Comparison of ENCODE assay signal across 8 cellular contexts in the genomic region with DNA sequence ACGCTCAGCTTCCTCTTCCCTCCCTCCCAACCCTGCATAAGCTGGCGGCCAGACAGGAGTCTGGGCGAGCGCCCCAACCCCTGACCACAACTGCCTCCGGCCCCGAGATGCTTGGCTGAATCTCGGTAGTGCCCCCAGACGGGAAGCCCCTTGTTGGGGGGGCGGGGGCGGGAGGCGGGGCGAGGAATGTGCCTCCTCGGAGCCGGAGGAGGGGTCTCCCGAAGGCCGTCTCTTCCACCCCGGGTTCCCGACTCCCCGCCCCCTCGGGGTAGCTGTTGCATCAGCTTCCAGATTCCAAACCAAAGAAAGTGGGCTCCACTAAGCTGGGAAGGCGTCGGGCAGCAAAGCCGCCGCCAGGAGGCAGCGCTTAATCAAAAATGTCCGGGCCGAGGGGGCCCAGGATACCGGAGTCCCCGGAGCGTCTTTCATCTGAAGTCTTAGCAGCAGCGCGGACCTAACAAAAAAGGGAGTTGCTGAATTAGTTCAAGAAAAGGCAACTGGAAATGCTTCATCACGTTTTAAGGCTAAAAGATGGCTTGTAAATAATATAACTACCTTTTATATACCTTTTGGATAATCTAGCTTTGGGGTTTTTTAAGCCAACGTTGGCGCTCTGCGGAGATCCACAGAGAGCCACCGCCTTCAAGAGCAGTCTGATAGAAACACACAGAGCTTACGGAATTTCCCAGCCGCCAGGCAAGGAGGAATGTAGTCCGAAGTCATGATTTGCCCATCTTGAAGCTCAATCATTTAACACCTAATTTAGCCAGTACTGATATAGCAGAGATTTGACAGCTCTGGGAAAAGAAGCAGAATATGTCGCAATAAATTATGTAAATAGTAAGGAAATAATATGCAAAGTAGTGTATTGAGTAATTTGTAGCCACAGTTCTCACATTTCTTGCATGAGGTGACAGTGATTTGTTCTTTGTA. TPM values are rescaled to one million over a fixed set of nuclear protein-coding genes. Genes with fewer than 3 reads are reported as not detected.
DNase-seq lines count a peak whose midpoint lies in the region; ATAC-seq and TF ChIP-seq lines count a peak whose summit lies in the region.

No MANE protein-coding gene starts in this region.

- peak overlapping the region; percentile 28 for H3K4me3 Mint-ChIP-seq in T-helper 17 cell

- H3K27ac ChIP-seq in A673 (ENCODE audit: low read depth, low read length, poor library complexity, severe bottlenecking): peak overlapping the region; percentile 8

- H3K4me3 ChIP-seq in A673 (ENCODE audit: low read depth, low read length, poor library complexity, severe bottlenecking): peak overlapping the region; percentile 29

- CTCF ChIA-PET in A673 (lab: Charles Lee): interaction anchor here (0.6 to 1.9 kb wide), 12 partner anchors 14 to 252 kb away, joined by 3 to 38 read pairs (median 6); partner anchors contain the start of genes AJUBA, MMP14 and PRMT5

- intact Hi-C loops in A673 (cut with micrococcal nuclease; ENCODE audit: unreplicated experiment) (loop anchor here (1.0 to 5.0 kb wide), 3 partner anchors 30 to 159 kb away; partner anchors contain the start of gene AJUBA), sciatic nerve (cut with DNase I) (loop anchor here (5.0 kb wide), 1 partner anchor 34 kb away; no protein-coding TSS in a partner anchor)

- ATAC-seq in HG03521 (IDR thresholded peaks at IDR 0.05; ENCODE audit: unreplicated experiment): peak; percentile 39
- ATAC-seq in T-helper 17 cell: peak; percentile 84
- peak; percentile 91 for ATAC-seq in sciatic nerve

- peaks cover 13% of the 10 kb centered on the region for H3K27me3 Mint-ChIP-seq in T-helper 17 cell

- H3K4me1 ChIP-seq in A673 (ENCODE audit: insufficient read depth, low read length, poor library complexity, severe bottlenecking): peaks cover 23% of the 10 kb centered on the region

- no peaks in the 10 kb centered on the region for H3K36me3 ChIP-seq in A673 (ENCODE audit: insufficient read depth, low read length, poor library complexity, severe bottlenecking)

- no TSS peak for BruUV-seq in A673 (replicated peaks; lab: Mats Ljungman, UMichigan)

- in situ Hi-C loops in GM13977 (cut with MboI; ENCODE audit: low pct_unique_long_range_greater_than_20kb, low sequenced_read_pairs, unreplicated experiment): no loop called here

- TF ChIP-seq CTCF in A673 (conservative IDR thresholded peaks at IDR 0.05; ENCODE audit: low read depth, low read length) (peak; percentile 93), GM13977 (IDR thresholded peaks at IDR 0.05; ENCODE audit: extremely low read depth, insufficient read depth, missing control alignments) (peak; percentile 77)

- peak; percentile 93 for DNase-seq in A673 (ENCODE audit: low spot score)
- DNase-seq in GM13977 (ENCODE audit: low spot score): peak; percentile 71
- DNase-seq in T-helper 17 cell: peak; percentile 46 to 60 (median 54)
- peak in 47 of 58 donors; percentile 7 to 79 (median 50) for DNase-seq in anterior cingulate cortex (lab: John Stamatoyannopoulos, UW)
- DNase-seq in hypothalamus (lab: John Stamatoyannopoulos, UW): peak in 42 of 51 donors; percentile 15 to 77 (median 55)
- DNase-seq in sciatic nerve (ENCODE audit: low spot score): peak; percentile 91
- DNase-seq in NCI-H2081 (lab: John Stamatoyannopoulos, UW): no peak

- H3K9me3 ChIP-seq in A673 (ENCODE audit: low read depth, low read length, poor library complexity, severe bottlenecking): no peaks in the 10 kb centered on the region
- H3K9me3 ChIP-seq in T-helper 17 cell (ENCODE audit: control insufficient read depth, low read length, poor library complexity, severe bottlenecking): no peaks in the 10 kb centered on the region

- H3K4me1 Mint-ChIP-seq in T-helper 17 cell: peaks cover 11% of the 10 kb centered on the region

- no peak overlapping the region for H3K27ac Mint-ChIP-seq in T-helper 17 cell

- POLR2A ChIA-PET in A673 (lab: Charles Lee; ENCODE audit: low non-redundant PET): interaction anchor here (0.6 to 1.0 kb wide), 2 partner anchors 61 to 252 kb away, joined by 3 to 4 read pairs; no protein-coding TSS in a partner anchor

- peaks cover 3% of the 10 kb centered on the region for H3K36me3 Mint-ChIP-seq in T-helper 17 cell (ENCODE audit: low read depth)

- H3K27me3 ChIP-seq in A673 (replicated peaks; ENCODE audit: insufficient read depth, low read depth, low read length, poor library complexity): no peaks in the 10 kb centered on the region

RNA-seq across cellular contexts. Expression of gene MRPL52, which starts 6.8 kb away (rescaled TPM):
- total RNA-seq in A673 (2021) (169 and 187 TPM in 2 replicates), T-helper 17 cell (10 to 100 TPM; 36.2 to 44.6 TPM), sciatic nerve (34.0 TPM)

RNA-seq across cellular contexts. Expression of gene SLC7A7, which starts 7.7 kb away (rescaled TPM):
- total RNA-seq in A673 (2021): 1.9 and 2.3 TPM in 2 replicates
- total RNA-seq in T-helper 17 cell: 1 to 10 TPM in 1 of 2 donors, under 1 TPM in 1; 0.55 to 3.1 TPM
- total RNA-seq in sciatic nerve: 9.7 TPM

RNA-seq across cellular contexts. Expression of gene MMP14, which starts 13.5 kb away (rescaled TPM):
- total RNA-seq in A673 (2021) (91.3 and 110 TPM in 2 replicates), T-helper 17 cell (1 to 10 TPM in 1 of 2 donors, under 1 TPM in 1; 0.85 to 1.0 TPM), sciatic nerve (138 TPM)

RNA-seq across cellular contexts. Expression of gene LRP10, which starts 48.7 kb away (rescaled TPM):
- total RNA-seq in A673 (2021) (7.8 and 11.8 TPM in 2 replicates), T-helper 17 cell (10 to 100 TPM; 76.9 to 84.5 TPM), sciatic nerve (106 TPM)

RNA-seq across cellular contexts. Expression of gene OXA1L, which starts 56.4 kb away (rescaled TPM):
- total RNA-seq in A673 (2021) (103 and 107 TPM in 2 replicates), T-helper 17 cell (100 to 1,000 TPM; 150 to 171 TPM), sciatic nerve (62.8 TPM)

Comparison
In these comparisons a context has a peak if more than half of its experiments do, and no peak if none do; other contexts are left out.
1. DNase-seq: peak in A673 (single experiment), GM13977 (single experiment), T-helper 17 cell (3 of 3), anterior cingulate cortex (47 of 58), hypothalamus (42 of 51) and sciatic nerve (single experiment); none in NCI-H2081 (0 of 2).
2. ATAC-seq: peak in every context shown above with its lines; median percentile 91 in sciatic nerve; 84 in T-helper 17 cell; 39 in HG03521.
3. RNA of gene MMP14, which starts 13.5 kb away (total RNA-seq): 138 TPM in sciatic nerve (single experiment) and 91.3 to 110 TPM in A673; 0.85 to 1.0 TPM in T-helper 17 cell; every median in the first group is over 10 times any median in the second.